In the genomic region with DNA sequence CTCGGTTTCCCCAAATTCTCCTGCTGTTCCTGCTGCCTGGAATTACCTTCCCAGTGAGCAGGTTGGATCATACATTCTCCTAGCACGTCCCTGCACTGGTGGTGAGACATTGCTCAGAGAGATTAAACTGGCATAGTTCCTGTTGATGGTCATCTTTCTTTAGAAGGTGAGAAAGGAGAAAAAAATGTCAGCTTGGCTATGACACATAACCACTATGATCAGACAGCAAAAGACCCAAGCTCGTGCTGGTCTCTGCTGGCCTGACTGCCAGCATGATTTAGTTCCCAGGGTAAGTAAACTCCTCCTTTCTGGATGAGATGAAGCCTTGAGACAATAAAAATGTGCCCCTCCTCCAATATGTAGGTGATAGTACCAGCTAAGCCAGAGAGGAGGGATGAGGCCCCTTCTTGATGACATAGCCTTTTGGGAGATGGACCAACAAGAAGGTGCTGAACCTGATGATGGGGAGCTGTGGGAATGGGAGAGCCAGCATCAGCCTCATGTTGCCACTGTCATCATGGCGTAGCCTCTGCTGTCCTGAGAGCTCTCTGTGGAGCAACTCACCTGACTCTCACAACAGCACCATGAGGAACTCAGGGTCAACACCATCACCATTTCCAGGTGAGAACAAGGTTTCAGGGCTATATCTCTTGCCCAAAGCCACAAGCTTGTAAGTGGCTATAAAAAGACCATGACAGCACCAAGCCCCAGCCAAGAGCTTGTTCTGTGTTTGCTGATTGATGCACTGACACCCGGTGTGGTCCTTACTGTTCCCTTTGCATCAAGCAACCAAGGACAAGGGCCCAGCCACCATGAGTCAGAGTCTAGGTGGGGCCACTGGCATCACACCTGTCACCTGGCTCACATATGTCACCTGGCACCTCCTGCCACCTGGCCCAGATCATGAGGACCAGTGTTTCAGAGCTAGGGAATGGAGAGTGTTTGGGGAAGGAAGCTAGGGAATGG, we compare ENCODE assay signal across 12 cellular contexts.
DNase-seq lines count a peak whose midpoint lies in the region; ATAC-seq and TF ChIP-seq lines count a peak whose summit lies in the region.
"Had no signal": no experiment of that assay in that cellular context is flagged by ENCODE, and none has a peak within 500 bp of the region (broad histone marks: within the 10 kb centered on the region; RNA-seq: fewer than 3 reads in every experiment).

No MANE protein-coding gene starts in this region.

- in situ Hi-C loops in ACHN (cut with HindIII; ENCODE audit: low pct_ligation_motif_present, low pct_unique_long_range_greater_than_20kb, low sequenced_read_pairs) (no loop called here), IMR-90 (cut with MboI; ENCODE audit: low sequenced_read_pairs) (no loop called here)

- TF ChIP-seq POLR2A in IMR-90 (IDR thresholded peaks at IDR 0.05; ENCODE audit: low read depth, low read length) = no peak

- TF ChIP-seq CTCF in IMR-90 (conservative IDR thresholded peaks at IDR 0.05; ENCODE audit: low read depth, low read length) = no peak
- TF ChIP-seq CTCF in choroid plexus epithelial cell (conservative IDR thresholded peaks at IDR 0.05; ENCODE audit: low read depth, low read length) = no peak

- H3K23ac ChIP-seq in IMR-90 (ENCODE audit: low read depth, low read length) = no peak overlapping the region

- H3K9ac ChIP-seq in IMR-90 (ENCODE audit: low read depth, low read length) = no peak overlapping the region
- H3K9ac ChIP-seq: BLaER1 had no signal

- H3K4ac ChIP-seq in IMR-90 (ENCODE audit: low read depth, low read length) = no peak overlapping the region

- ATAC-seq in IMR-90 (ENCODE audit: low read depth) (no peak), HG03432 (IDR thresholded peaks at IDR 0.05; ENCODE audit: unreplicated experiment) (no peak), HG03095 (IDR thresholded peaks at IDR 0.05; ENCODE audit: unreplicated experiment) (no peak)
- ATAC-seq: activated T-cell treated with anti-CD3 and anti-CD28 coated beads, Interleukin-2, amount 50 U/mL, for 72 hours had no signal

- no peak overlapping the region for H3K18ac ChIP-seq in IMR-90 (ENCODE audit: low read depth, low read length)

- TF ChIP-seq RAD21 in IMR-90 (IDR thresholded peaks at IDR 0.05; ENCODE audit: low read length) = no peak

- H2BK120ac ChIP-seq in IMR-90 (ENCODE audit: low read depth, low read length) = no peak overlapping the region

- no peaks in the 10 kb centered on the region; the same call in 1 of the 2 replicates for H4K20me1 ChIP-seq in IMR-90 (ENCODE audit: insufficient read depth, low read length)
- H4K20me1 ChIP-seq: BLaER1 had no signal

- no peak overlapping the region for H2BK15ac ChIP-seq in IMR-90 (ENCODE audit: low read depth, low read length)

- intact Hi-C loops in IMR-90 (cut with micrococcal nuclease) = no loop called here

- H4K8ac ChIP-seq in IMR-90 (ENCODE audit: low read depth in 2 of 2, low read length in 2 of 2) = no peak overlapping the region

- no peak overlapping the region for H2BK5ac ChIP-seq in IMR-90 (ENCODE audit: low read depth, low read length, poor library complexity, severe bottlenecking)

- H3K4me3 ChIP-seq in IMR-90 (ENCODE audit: insufficient read depth, low read depth, low read length) (no peak overlapping the region), choroid plexus epithelial cell (ENCODE audit: low read depth, low read length) (no peak overlapping the region)
- H3K4me3 ChIP-seq: BLaER1, colonic mucosa, upper lobe of right lung had no signal

- no TSS peak for BruUV-seq in IMR-90 (replicated peaks; lab: Mats Ljungman, UMichigan)

- POLR2A ChIA-PET in IMR-90 (lab: Charles Lee; ENCODE audit: unreplicated experiment) = no interaction called here

- peaks cover under 1% of the 10 kb centered on the region; the same call in 1 of the 2 replicates for H3K9me3 ChIP-seq in IMR-90 (ENCODE audit: control insufficient read depth, insufficient read depth, low read length)
- H3K9me3 ChIP-seq: BLaER1, colonic mucosa, upper lobe of right lung had no signal

- no peaks in the 10 kb centered on the region for H3K4me1 ChIP-seq in IMR-90 (ENCODE audit: control insufficient read depth, insufficient read depth, low read length)
- H3K4me1 ChIP-seq: BLaER1, colonic mucosa had no signal

- no peaks in the 10 kb centered on the region for H3K9me1 ChIP-seq in IMR-90 (ENCODE audit: insufficient read depth, low read length)

- CTCF ChIA-PET in IMR-90 (lab: Yijun Ruan, JAX) = no interaction called here

- H4K91ac ChIP-seq in IMR-90 (ENCODE audit: insufficient read depth, low read depth, low read length) = no peak overlapping the region

- dilution Hi-C loops in IMR-90 (cut with HindIII; ENCODE audit: low sequenced_read_pairs, unreplicated experiment) = no loop called here

- H3K56ac ChIP-seq in IMR-90 (ENCODE audit: extremely low read depth, insufficient read depth, low read length) = no peak overlapping the region

- H2AK9ac ChIP-seq in IMR-90 (replicated peaks; ENCODE audit: low read depth, low read length, poor library complexity) = no peak overlapping the region

- no peak overlapping the region for H3K14ac ChIP-seq in IMR-90 (replicated peaks; ENCODE audit: low read depth, low read length)

- no peak overlapping the region for H3K4me2 ChIP-seq in IMR-90 (ENCODE audit: low read depth, low read length)
- H3K4me2 ChIP-seq: BLaER1 had no signal

- no peaks in the 10 kb centered on the region; the same call in 1 of the 2 replicates for H3K27me3 ChIP-seq in IMR-90 (ENCODE audit: control insufficient read depth, insufficient read depth, low read length)
- H3K27me3 ChIP-seq: BLaER1, colonic mucosa, upper lobe of right lung had no signal

- H2AFZ ChIP-seq in IMR-90 (replicated peaks; ENCODE audit: low read length, poor library complexity) = no peak overlapping the region

- 60% methylated on average over 2 of the region's 5 CpGs; no CpG with 5 or more reads in 1 of the 2 experiments for WGBS in IMR-90 (ENCODE audit: extremely low coverage in 2 of 2, insufficient read length in 1 of 2), 2 experiments

- DNase-seq in ACHN (peak; percentile 75), IMR-90 (peak; percentile 48), choroid plexus epithelial cell (ENCODE audit: low read depth) (peak; percentile 17), kidney tubule cell (ENCODE audit: low spot score) (peak; percentile 99), Kasumi-1 (lab: John Stamatoyannopoulos, UW) (no peak), T1000 (lab: John Stamatoyannopoulos, UW) (no peak)
- DNase-seq: activated T-cell treated with anti-CD3 and anti-CD28 coated beads, Interleukin-2, amount 50 U/mL, for 72 hours; colonic mucosa; upper lobe of right lung had no signal

- no peak overlapping the region for H3K27ac ChIP-seq in IMR-90 (ENCODE audit: insufficient read depth, low read length)
- H3K27ac ChIP-seq: BLaER1, colonic mucosa, upper lobe of right lung had no signal

- no peak overlapping the region for H4K5ac ChIP-seq in IMR-90 (ENCODE audit: low read depth, low read length)

- no peaks in the 10 kb centered on the region for H3K36me3 ChIP-seq in IMR-90 (ENCODE audit: control insufficient read depth, insufficient read depth, low read length)
- H3K36me3 ChIP-seq: BLaER1, colonic mucosa, upper lobe of right lung had no signal

- H3K79me1 ChIP-seq in IMR-90 (ENCODE audit: low read depth in 1 of 2, low read length in 2 of 2) = no peaks in the 10 kb centered on the region

- no peak overlapping the region for H2BK20ac ChIP-seq in IMR-90 (ENCODE audit: low read depth, low read length)

- no peak overlapping the region for H2AK5ac ChIP-seq in IMR-90 (ENCODE audit: low read depth, low read length)

TF ChIP-seq in IMR-90, 13 proteins besides CTCF, POLR2A, EP300 and RAD21:
- TF ChIP-seq CHD1 (IDR thresholded peaks at IDR 0.05; ENCODE audit: low read depth, low read length) (no peak), RFX5 (IDR thresholded peaks at IDR 0.05; ENCODE audit: low read depth, low read length) (no peak), BHLHE40 (IDR thresholded peaks at IDR 0.05; ENCODE audit: low read depth, low read length) (no peak), RCOR1 (IDR thresholded peaks at IDR 0.05; ENCODE audit: insufficient replicate concordance, low read length) (no peak), NFE2L2 (IDR thresholded peaks at IDR 0.05; ENCODE audit: low read depth, low read length) (no peak), MAZ (IDR thresholded peaks at IDR 0.05; ENCODE audit: borderline replicate concordance, low read depth, low read length) (no peak), CEBPB (IDR thresholded peaks at IDR 0.05; ENCODE audit: low read depth, low read length) (no peak), MAFK (IDR thresholded peaks at IDR 0.05; ENCODE audit: low read depth, low read length) (no peak), MXI1 (IDR thresholded peaks at IDR 0.05; ENCODE audit: borderline replicate concordance, low read depth, low read length) (no peak), FOS (IDR thresholded peaks at IDR 0.05; ENCODE audit: low read depth, low read length) (no peak), SMC3 (IDR thresholded peaks at IDR 0.05; ENCODE audit: low read depth, low read length) (no peak)
- TF ChIP-seq, protein P1, sequence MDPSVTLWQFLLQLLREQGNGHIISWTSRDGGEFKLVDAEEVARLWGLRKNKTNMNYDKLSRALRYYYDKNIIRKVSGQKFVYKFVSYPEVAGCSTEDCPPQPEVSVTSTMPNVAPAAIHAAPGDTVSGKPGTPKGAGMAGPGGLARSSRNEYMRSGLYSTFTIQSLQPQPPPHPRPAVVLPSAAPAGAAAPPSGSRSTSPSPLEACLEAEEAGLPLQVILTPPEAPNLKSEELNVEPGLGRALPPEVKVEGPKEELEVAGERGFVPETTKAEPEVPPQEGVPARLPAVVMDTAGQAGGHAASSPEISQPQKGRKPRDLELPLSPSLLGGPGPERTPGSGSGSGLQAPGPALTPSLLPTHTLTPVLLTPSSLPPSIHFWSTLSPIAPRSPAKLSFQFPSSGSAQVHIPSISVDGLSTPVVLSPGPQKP (IDR thresholded peaks at IDR 0.05; ENCODE audit: borderline replicate concordance, low read depth, low read length) = no peak
- TF ChIP-seq, protein P2, sequence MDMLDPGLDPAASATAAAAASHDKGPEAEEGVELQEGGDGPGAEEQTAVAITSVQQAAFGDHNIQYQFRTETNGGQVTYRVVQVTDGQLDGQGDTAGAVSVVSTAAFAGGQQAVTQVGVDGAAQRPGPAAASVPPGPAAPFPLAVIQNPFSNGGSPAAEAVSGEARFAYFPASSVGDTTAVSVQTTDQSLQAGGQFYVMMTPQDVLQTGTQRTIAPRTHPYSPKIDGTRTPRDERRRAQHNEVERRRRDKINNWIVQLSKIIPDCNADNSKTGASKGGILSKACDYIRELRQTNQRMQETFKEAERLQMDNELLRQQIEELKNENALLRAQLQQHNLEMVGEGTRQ (IDR thresholded peaks at IDR 0.05; ENCODE audit: low read depth, low read length) = no peak

Comparison
In these comparisons a context has a peak if more than half of its experiments do, and no peak if none do; other contexts are left out.
1. DNase-seq: peak in ACHN (single experiment), IMR-90 (single experiment), choroid plexus epithelial cell (single experiment) and kidney tubule cell (single experiment); none in Kasumi-1 (0 of 2) and T1000 (single experiment).